ENCODE assay signal across 11 cellular contexts in the genomic region with DNA sequence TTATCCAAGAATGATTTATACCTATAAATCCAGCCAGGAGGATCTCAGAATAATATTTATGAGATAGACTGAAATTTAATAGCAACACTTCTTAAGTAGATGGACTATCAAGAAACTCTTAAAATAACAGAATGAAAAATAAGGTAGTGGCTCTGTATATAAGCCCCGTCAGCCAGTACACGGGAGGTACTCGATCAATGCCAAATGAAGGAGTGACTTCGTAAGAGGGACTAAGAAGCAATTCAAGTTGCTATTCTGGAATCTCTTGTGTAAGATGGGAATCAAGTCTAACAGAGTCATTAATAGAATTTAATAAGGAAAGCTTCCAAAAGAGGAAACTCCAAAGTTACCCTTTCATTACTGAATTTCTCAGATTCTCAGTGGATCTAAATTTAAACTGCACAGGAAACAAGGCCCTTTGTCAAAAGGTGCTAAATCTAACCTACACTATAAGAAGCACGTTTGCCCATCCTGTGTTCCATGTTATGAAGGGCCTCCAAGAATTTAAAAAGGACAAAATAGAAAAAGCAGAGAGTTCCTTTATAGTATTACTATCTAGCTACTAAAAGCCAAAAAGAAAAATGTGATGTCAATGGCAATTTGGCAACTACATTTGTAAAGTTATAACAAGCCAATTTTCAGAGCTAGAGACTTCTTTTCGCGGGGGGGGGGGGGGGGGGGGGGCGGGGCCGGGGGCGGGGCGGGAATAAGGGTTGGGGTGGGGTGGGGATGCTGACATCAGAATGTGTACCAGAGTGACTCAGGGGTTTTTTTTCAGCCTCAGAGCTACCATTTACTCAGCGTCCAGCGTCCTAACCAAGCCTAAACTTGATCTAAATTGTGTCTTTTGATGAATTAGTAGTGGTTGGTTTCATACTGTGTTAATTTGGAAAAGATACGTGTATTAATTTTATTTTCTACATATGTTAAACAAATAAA.
A peak's percentile ranks its signal among the peaks of the same experiment; 100 is the strongest.
DNase-seq lines count a peak whose midpoint lies in the region; ATAC-seq, FAIRE-seq and TF ChIP-seq lines count a peak whose summit lies in the region.
"Had no signal": no experiment of that assay in that cellular context is flagged by ENCODE, and none has a peak within 500 bp of the region (broad histone marks: within the 10 kb centered on the region; RNA-seq: fewer than 3 reads in every experiment).

No MANE protein-coding gene starts in this region.

- intact Hi-C loops in K562 (cut with micrococcal nuclease), result no loop called here

- TF ChIP-seq POLR2A in K562 (conservative IDR thresholded peaks at IDR 0.05), result no peak

- peaks cover 40% of the 10 kb centered on the region for H3K4me1 ChIP-seq in CD8-positive, alpha-beta memory T cell (ENCODE audit: insufficient read depth, low read length)
- H3K4me1 ChIP-seq in K562 (replicated peaks in 1 of 2; ENCODE audit: control insufficient read depth in 2 of 2, insufficient read depth in 2 of 2, low read length in 2 of 2), result peaks cover 0 to 2% of the 10 kb centered on the region in 2 experiments; a peak in 3 of 5 replicates
- no peaks in the 10 kb centered on the region for H3K4me1 ChIP-seq in mesodermal cell (ENCODE audit: control insufficient read depth, insufficient read depth, low read length, poor library complexity, severe bottlenecking)

- no peaks in the 10 kb centered on the region for H3K9me3 Mint-ChIP-seq in CD8-positive, alpha-beta memory T cell

- peaks cover 5 to 22% (median 5%) of the 10 kb centered on the region in 3 donors for H3K36me3 Mint-ChIP-seq in CD8-positive, alpha-beta memory T cell

- TF ChIP-seq CTCF in HFF-Myc (IDR thresholded peaks at IDR 0.05; ENCODE audit: low read depth, low read length, missing control alignments), result no peak
- no peak for TF ChIP-seq CTCF in K562 (IDR thresholded peaks at IDR 0.05 in 2 of 3, conservative IDR thresholded peaks at IDR 0.05 in 1 of 3; ENCODE audit: insufficient read depth in 2 of 3, low read depth in 1 of 3, low read length in 3 of 3)

- peak overlapping the region; percentile 55 to 79 (median 74) for H3K27ac Mint-ChIP-seq in CD8-positive, alpha-beta memory T cell

- H3K9ac ChIP-seq in K562 (ENCODE audit: insufficient read depth in 1 of 2, low read depth in 2 of 2, low read length in 2 of 2), result 0 out of 4 replicates have a peak overlapping the region, but pooled peaks of 1 of the 2 experiments have one; percentile 12

- TF ChIP-seq EP300 in K562 (IDR thresholded peaks at IDR 0.05; ENCODE audit: low read length), result no peak

- no peaks in the 10 kb centered on the region for H3K9me1 ChIP-seq in K562 (ENCODE audit: control insufficient read depth, insufficient read depth, low read length)

- CTCF ChIA-PET in CD8-positive, alpha-beta memory T cell (lab: Charles Lee), result interaction anchor here (1.0 to 1.5 kb wide), 3 partner anchors 75 to 323 kb away, joined by 3 read pairs; partner anchors contain the start of gene ATXN1
- CTCF ChIA-PET in K562 (lab: Yijun Ruan, JAX; ENCODE audit: low intra/inter-chr PET ratio), result no interaction called here

- no peaks in the 10 kb centered on the region for H4K20me1 ChIP-seq in K562 (replicated peaks; ENCODE audit: control insufficient read depth, insufficient read depth, low read length)

- H3K27ac ChIP-seq in CD8-positive, alpha-beta memory T cell (ENCODE audit: low read depth, low read length), result no peak overlapping the region
- H3K27ac ChIP-seq in K562 (ENCODE audit: extremely low read depth, low read depth, low read length) (no peak overlapping the region), mesodermal cell (ENCODE audit: low read depth, low read length, severe bottlenecking) (peak overlapping the region; percentile 19)

- no TSS peak for BruUV-seq in K562 (replicated peaks; lab: Mats Ljungman, UMichigan)

- H3K4me1 Mint-ChIP-seq in CD8-positive, alpha-beta memory T cell, result peaks cover 63 to 88% (median 87%) of the 10 kb centered on the region in 3 donors

- H2AFZ ChIP-seq in K562 (ENCODE audit: low read depth, low read length), result peak overlapping the region; percentile 62; the same call in 1 of the 2 replicates

- ATAC-seq in K562, result peak; percentile 93
- ATAC-seq in HG03039 (IDR thresholded peaks at IDR 0.05; ENCODE audit: unreplicated experiment), result no peak

- no peak for TF ChIP-seq RAD21 in K562 (CRISPR knock-in tag; conservative IDR thresholded peaks at IDR 0.05 in 1 of 2, IDR thresholded peaks at IDR 0.05 in 1 of 2)

- POLR2A ChIA-PET in CD8-positive, alpha-beta memory T cell (lab: Charles Lee), result interaction anchor here (0.6 to 1.2 kb wide), 2 partner anchors 320 to 322 kb away, joined by 3 to 5 read pairs; partner anchors contain the start of gene ATXN1
- POLR2A ChIA-PET in K562 (lab: Yijun Ruan, JAX), result interaction anchor here (0.6 to 1.6 kb wide), 7 partner anchors 11 to 96 kb away, joined by 3 to 5 read pairs (median 3); no protein-coding TSS in a partner anchor

- H3K36me3 ChIP-seq in CD8-positive, alpha-beta memory T cell (ENCODE audit: insufficient read depth, low read length), result no peaks in the 10 kb centered on the region
- no peaks in the 10 kb centered on the region for H3K36me3 ChIP-seq in K562 (ENCODE audit: control insufficient read depth, insufficient read depth, low read length)
- H3K36me3 ChIP-seq in mesodermal cell (ENCODE audit: control insufficient read depth, insufficient read depth, low read length), result no peaks in the 10 kb centered on the region

- peak in 1 of 5 donors; percentile 50 for DNase-seq in CD8-positive, alpha-beta memory T cell
- peak; percentile 31 for DNase-seq in HFF-Myc (ENCODE audit: extremely low read depth, low read depth)
- peak; percentile 75 to 91 (median 86) for DNase-seq in K562 (ENCODE audit: extremely low read depth in 1 of 4, low spot score in 3 of 4)
- no peak for DNase-seq in NCI-H187 (lab: John Stamatoyannopoulos, UW)
- DNase-seq in HK-2 (ENCODE audit: unreplicated experiment), result no peak
- DNase-seq in midbrain (lab: John Stamatoyannopoulos, UW), result no peak
- DNase-seq: activated gamma-delta T cell treated with Interleukin-2 at 50 U/mL for 16 hours; NCI-H1048; stimulated activated naive CD8-positive, alpha-beta T cell treated with anti-CD3 and anti-CD28 coated beads, Interleukin-15, amount 100 ng/mL, for 72 hours had no signal

- H3K4me2 ChIP-seq in K562 (ENCODE audit: insufficient read depth, low read length), result peak overlapping the region; percentile 26; the same call in 1 of the 2 replicates

- peak; percentile 61 for FAIRE-seq in K562 (lab: Jason Lieb, UNC)

- no peaks in the 10 kb centered on the region for H3K9me3 ChIP-seq in CD8-positive, alpha-beta memory T cell (ENCODE audit: low read length)
- H3K9me3 ChIP-seq in K562 (replicated peaks; ENCODE audit: control insufficient read depth, insufficient read depth, low read depth, low read length), result no peaks in the 10 kb centered on the region
- H3K9me3 ChIP-seq in mesodermal cell (ENCODE audit: control insufficient read depth, low read length), result no peaks in the 10 kb centered on the region

- H3K79me2 ChIP-seq in K562 (ENCODE audit: control insufficient read depth, insufficient read depth, low read length), result no peaks in the 10 kb centered on the region

- WGBS in K562 (ENCODE audit: insufficient coverage, low coverage, missing lambda C conversion rate), result 15% methylated on average over 8 of the region's 14 CpGs
- WGBS in mesodermal cell (ENCODE audit: insufficient coverage in 2 of 2), 2 experiments, result 74 to 85% methylated on average over 4 of the region's 14 CpGs

- H3K4me3 Mint-ChIP-seq in CD8-positive, alpha-beta memory T cell, result peak overlapping the region in 6 of 7 donors; percentile 16 to 55 (median 26)

- no peak overlapping the region for H3K4me3 ChIP-seq in CD8-positive, alpha-beta memory T cell (ENCODE audit: low read length)
- H3K4me3 ChIP-seq in HFF-Myc (replicated peaks; ENCODE audit: low read depth, low read length) (no peak overlapping the region), K562 (no peak overlapping the region), mesodermal cell (ENCODE audit: extremely low read depth, insufficient read depth, low read length, poor library complexity, severe bottlenecking) (no peak overlapping the region)

- H3K27me3 ChIP-seq in CD8-positive, alpha-beta memory T cell (ENCODE audit: insufficient read depth, low read length, poor library complexity, severe bottlenecking), result no peaks in the 10 kb centered on the region
- H3K27me3 ChIP-seq in K562 (ENCODE audit: control insufficient read depth in 2 of 2, insufficient read depth in 2 of 2, low read length in 2 of 2), result peaks cover 5 to 28% of the 10 kb centered on the region in 2 experiments; a peak in 2 of 5 replicates

- in situ Hi-C loops in K562 (cut with MboI), result no loop called here

- no peaks in the 10 kb centered on the region for H3K27me3 Mint-ChIP-seq in CD8-positive, alpha-beta memory T cell
- H3K27me3 Mint-ChIP-seq: stimulated activated naive CD8-positive, alpha-beta T cell treated with anti-CD3 and anti-CD28 coated beads, Interleukin-15, amount 100 ng/mL, for 72 hours had no signal

TF ChIP-seq in K562, 482 proteins besides CTCF, POLR2A, EP300 and RAD21 (continues in another document):
- no peak for TF ChIP-seq E2F8 (IDR thresholded peaks at IDR 0.05; ENCODE audit: low read depth, partially characterized antibody)

Comparison
In these comparisons a context has a peak if more than half of its experiments do, and no peak if none do; other contexts are left out.
1. DNase-seq: peak in HFF-Myc (single experiment) and K562 (4 of 4); none in NCI-H187 (0 of 2), HK-2 (single experiment) and midbrain (single experiment).